In genomic region chr7:100691676-100692577, GRCh38 we compare ENCODE assay signal across 8 cellular contexts. TPM values are rescaled to one million over a fixed set of nuclear protein-coding genes. Genes with fewer than 3 reads are reported as not detected.
DNase-seq lines count a peak whose midpoint lies in the region; ATAC-seq and TF ChIP-seq lines count a peak whose summit lies in the region.

No MANE protein-coding gene starts in this region.

- ATAC-seq in DND-41 (ENCODE audit: insufficient read depth, low read depth) (peak; percentile 91), esophagus mucosa (peak; percentile 65), HG02623 (IDR thresholded peaks at IDR 0.05; ENCODE audit: unreplicated experiment) (no peak)

- H3K9me3 ChIP-seq in DND-41 (ENCODE audit: insufficient read depth, low read length, severe bottlenecking) (no peaks in the 10 kb centered on the region), muscle layer of colon (ENCODE audit: low read length) (no peaks in the 10 kb centered on the region)

- H3K36me3 ChIP-seq in DND-41 (ENCODE audit: insufficient read depth, low read length) (peaks cover 52% of the 10 kb centered on the region), muscle layer of colon (ENCODE audit: insufficient read depth, low read length) (peaks cover 15% of the 10 kb centered on the region)

- H3K79me2 ChIP-seq in DND-41 (ENCODE audit: insufficient read depth, low read length) = peaks cover 62% of the 10 kb centered on the region

- H3K27me3 ChIP-seq in DND-41 (ENCODE audit: insufficient read depth, low read length, poor library complexity) (no peaks in the 10 kb centered on the region), HL-60 (ENCODE audit: insufficient read depth, poor library complexity, severe bottlenecking) (peaks cover 5% of the 10 kb centered on the region), muscle layer of colon (ENCODE audit: control insufficient read depth in 1 of 2, insufficient read depth in 2 of 2, low read length in 2 of 2) (no peaks in the 10 kb centered on the region)

- H3K27ac ChIP-seq in DND-41 (ENCODE audit: low read length) (peak overlapping the region; percentile 72; the same call in 1 of the 2 replicates), HL-60 (replicated peaks) (peak overlapping the region; percentile 24; the same call in 1 of the 2 replicates), muscle layer of colon (ENCODE audit: low read depth, low read length) (peak overlapping the region; percentile 23)

- H3K4me1 ChIP-seq in DND-41 (ENCODE audit: insufficient read depth, low read length) (peaks cover 42% of the 10 kb centered on the region), muscle layer of colon (ENCODE audit: insufficient read depth, low read length) (peaks cover 35% of the 10 kb centered on the region)

- no peak overlapping the region for H2AFZ ChIP-seq in DND-41 (ENCODE audit: low read depth, low read length)

- H4K20me1 ChIP-seq in DND-41 (ENCODE audit: insufficient read depth, low read length) = peaks cover 62% of the 10 kb centered on the region

- peak overlapping the region; percentile 84 for H3K9ac ChIP-seq in DND-41 (ENCODE audit: low read depth, low read length)
- no peak overlapping the region for H3K9ac ChIP-seq in muscle layer of colon (ENCODE audit: low read length)

- TF ChIP-seq CTCF in DND-41 (IDR thresholded peaks at IDR 0.05; ENCODE audit: borderline replicate concordance, extremely low read depth, low read length, poor library complexity, severe bottlenecking) (peak; percentile 97), HL-60 (IDR thresholded peaks at IDR 0.05; ENCODE audit: insufficient read depth, low read length) (peak; percentile 53)

- H3K4me3 ChIP-seq in DND-41 (ENCODE audit: low read depth in 1 of 2, low read length in 2 of 2) (peak overlapping the region; percentile 93 to 99; a peak in 3 of 4 replicates), HL-60 (replicated peaks; ENCODE audit: insufficient read depth, low read length) (peak overlapping the region; percentile 65), muscle layer of colon (ENCODE audit: low read depth in 1 of 2, low read length in 2 of 2) (peak overlapping the region in 1 of 2 donors; percentile 80)

- H3K4me2 ChIP-seq in DND-41 (ENCODE audit: insufficient read depth, low read length) = peak overlapping the region; percentile 86

- DNase-seq in DND-41 (peak; percentile 85), HL-60 (ENCODE audit: low read depth in 1 of 2, low spot score in 1 of 2) (peak in 1 of 2 experiments; percentile 84), OCI-M1 (lab: John Stamatoyannopoulos, UW) (peak; percentile 96)
- DNase-seq in activated T-cell treated with anti-CD3 and anti-CD28 coated beads, Interleukin-2, amount 50 U/mL, for 1 hour = peak; percentile 83
- DNase-seq in stimulated activated CD8-positive, alpha-beta memory T cell treated with anti-CD3 and anti-CD28 coated beads, Interleukin-7, amount 100 ng/mL, for 24 hours (ENCODE audit: low read depth) = peak; percentile 74

RNA-seq across cellular contexts. Expression of gene GIGYF1, which starts 2.1 kb away (rescaled TPM):
- 10.4 TPM for total RNA-seq in esophagus mucosa

RNA-seq across cellular contexts. Expression of gene POP7, which starts 14.0 kb away (rescaled TPM):
- total RNA-seq in esophagus mucosa = 33.4 TPM

RNA-seq across cellular contexts. Expression of gene GNB2, which starts 18.4 kb away (rescaled TPM):
- 289 TPM for total RNA-seq in esophagus mucosa

RNA-seq across cellular contexts. Expression of gene EPO, which starts 28.3 kb away (rescaled TPM):
- total RNA-seq in esophagus mucosa = not detected

RNA-seq across cellular contexts. Expression of gene ACTL6B, which starts 35.7 kb away (rescaled TPM):
- total RNA-seq in esophagus mucosa = not detected
